ENCODE assay signal across 13 cellular contexts in genomic region chr16:28168991-28169554, GRCh38. TPM values are rescaled to one million over a fixed set of nuclear protein-coding genes. Genes with fewer than 3 reads are reported as not detected.
A peak's percentile ranks its signal among the peaks of the same experiment; 100 is the strongest.
DNase-seq lines count a peak whose midpoint lies in the region; ATAC-seq and TF ChIP-seq lines count a peak whose summit lies in the region.
"Had no signal": no experiment of that assay in that cellular context is flagged by ENCODE, and none has a peak within 500 bp of the region (broad histone marks: within the 10 kb centered on the region; RNA-seq: fewer than 3 reads in every experiment).

No MANE protein-coding gene starts in this region.

- POLR2A ChIA-PET in activated naive CD8-positive, alpha-beta T cell treated with anti-CD3 and anti-CD28 coated beads, Interleukin-2, amount 10 ng/mL, durations not matched to agents 7 days and 5 days (lab: Charles Lee), result interaction anchor here (1.3 to 1.4 kb wide), 2 partner anchors 28 to 41 kb away, joined by 4 to 6 read pairs; no protein-coding TSS in a partner anchor

- TF ChIP-seq POLR2A in lower leg skin (IDR thresholded peaks at IDR 0.05), result no peak

- H3K4me3 ChIP-seq in lower leg skin (ENCODE audit: low read depth, poor library complexity, severe bottlenecking), result no peak overlapping the region
- H3K4me3 ChIP-seq: dorsolateral prefrontal cortex, upper lobe of left lung had no signal

- intact Hi-C loops in lower leg skin (cut with DNase I; ENCODE audit: low total_unique reads), result no loop called here

- 84 to 89% methylated on average over 6 of the region's 6 CpGs for WGBS in lower leg skin, 2 donors

- peaks cover 40% of the 10 kb centered on the region for H3K36me3 Mint-ChIP-seq in activated naive CD8-positive, alpha-beta T cell treated with anti-CD3 and anti-CD28 coated beads, Interleukin-2, amount 10 ng/mL, durations not matched to agents 7 days and 5 days

- no peaks in the 10 kb centered on the region for H3K27me3 Mint-ChIP-seq in activated naive CD8-positive, alpha-beta T cell treated with anti-CD3 and anti-CD28 coated beads, Interleukin-2, amount 10 ng/mL, durations not matched to agents 7 days and 5 days

- H3K4me3 Mint-ChIP-seq in activated naive CD8-positive, alpha-beta T cell treated with anti-CD3 and anti-CD28 coated beads, Interleukin-2, amount 10 ng/mL, durations not matched to agents 7 days and 5 days, result peak overlapping the region; percentile 63

- ATAC-seq in activated naive CD8-positive, alpha-beta T cell treated with anti-CD3 and anti-CD28 coated beads, Interleukin-2, amount 10 ng/mL, durations not matched to agents 7 days and 5 days (ENCODE audit: low read depth), result peak; percentile 96
- ATAC-seq in HG02763 (IDR thresholded peaks at IDR 0.05; ENCODE audit: unreplicated experiment), result no peak

- peak; percentile 11 for DNase-seq in activated CD4-positive, CD25-positive, alpha-beta regulatory T cell treated with anti-CD3 and anti-CD28 coated beads, Interleukin-2, amount 50 U/mL, for 16 hours (ENCODE audit: low read depth, low spot score)
- no peak for DNase-seq in activated CD4-positive, CD25-positive, alpha-beta regulatory T cell treated with anti-CD3 and anti-CD28 coated beads, Interleukin-2, amount 50 U/mL, for 72 hours
- DNase-seq in activated CD4-positive, alpha-beta T cell treated with anti-CD3 and anti-CD28 coated beads, Interleukin-2, amount 50 U/mL, for 4 hours, result peak; percentile 40 to 47
- DNase-seq in activated naive CD8-positive, alpha-beta T cell treated with anti-CD3 and anti-CD28 coated beads, Interleukin-2, amount 10 ng/mL, durations not matched to agents 7 days and 5 days, result peak; percentile 40
- peak; percentile 44 for DNase-seq in stimulated activated CD4-positive, alpha-beta T cell treated with anti-CD3 and anti-CD28 coated beads, Interleukin-4, amount 100 ng/mL, for 24 hours
- DNase-seq in lower leg skin (ENCODE audit: low spot score in 2 of 2) (no peak), NCI-H510A treated with DMSO at 0.1 percent for 48 hours (lab: John Stamatoyannopoulos, UW) (no peak)
- DNase-seq: Caco-2, dorsolateral prefrontal cortex, GF-D8, NCI-H446 had no signal

- H3K4me1 Mint-ChIP-seq in activated naive CD8-positive, alpha-beta T cell treated with anti-CD3 and anti-CD28 coated beads, Interleukin-2, amount 10 ng/mL, durations not matched to agents 7 days and 5 days, result peaks cover 48% of the 10 kb centered on the region

- peak overlapping the region; percentile 70 for H3K27ac Mint-ChIP-seq in activated naive CD8-positive, alpha-beta T cell treated with anti-CD3 and anti-CD28 coated beads, Interleukin-2, amount 10 ng/mL, durations not matched to agents 7 days and 5 days

- H3K9me3 Mint-ChIP-seq in activated naive CD8-positive, alpha-beta T cell treated with anti-CD3 and anti-CD28 coated beads, Interleukin-2, amount 10 ng/mL, durations not matched to agents 7 days and 5 days, result no peaks in the 10 kb centered on the region

- TF ChIP-seq CTCF in lower leg skin (IDR thresholded peaks at IDR 0.05), result no peak

RNA-seq across cellular contexts. Expression of gene XPO6, which starts 42.7 kb away (rescaled TPM):
- 100 to 1,000 TPM; 261 to 280 TPM for total RNA-seq in activated naive CD8-positive, alpha-beta T cell treated with anti-CD3 and anti-CD28 coated beads, Interleukin-2, amount 10 ng/mL, durations not matched to agents 7 days and 5 days
- total RNA-seq in lower leg skin, result 100 to 1,000 TPM in 2 of 4 donors, 10 to 100 TPM in 2; 45.7 to 104 (median 78.1) TPM

Comparison
In these comparisons a context has a peak if more than half of its experiments do, and no peak if none do; other contexts are left out.
1. DNase-seq: peak in activated CD4-positive, CD25-positive, alpha-beta regulatory T cell treated with anti-CD3 and anti-CD28 coated beads, Interleukin-2, amount 50 U/mL, for 16 hours (single experiment), activated CD4-positive, alpha-beta T cell treated with anti-CD3 and anti-CD28 coated beads, Interleukin-2, amount 50 U/mL, for 4 hours (2 of 2), activated naive CD8-positive, alpha-beta T cell treated with anti-CD3 and anti-CD28 coated beads, Interleukin-2, amount 10 ng/mL, durations not matched to agents 7 days and 5 days (single experiment) and stimulated activated CD4-positive, alpha-beta T cell treated with anti-CD3 and anti-CD28 coated beads, Interleukin-4, amount 100 ng/mL, for 24 hours (single experiment); none in activated CD4-positive, CD25-positive, alpha-beta regulatory T cell treated with anti-CD3 and anti-CD28 coated beads, Interleukin-2, amount 50 U/mL, for 72 hours (single experiment), lower leg skin (0 of 2) and NCI-H510A treated with DMSO at 0.1 percent for 48 hours (single experiment).